ENCODE assay signal across 18 cellular contexts in genomic region chr9:7592321-7593319, GRCh38.
DNase-seq lines count a peak whose midpoint lies in the region; ATAC-seq and TF ChIP-seq lines count a peak whose summit lies in the region.
"Had no signal": no experiment of that assay in that cellular context is flagged by ENCODE, and none has a peak within 500 bp of the region (broad histone marks: within the 10 kb centered on the region; RNA-seq: fewer than 3 reads in every experiment).

No MANE protein-coding gene starts in this region.

- no peaks in the 10 kb centered on the region for H3K36me3 ChIP-seq in BE2C
- H3K36me3 ChIP-seq in CD4-positive, alpha-beta memory T cell (ENCODE audit: insufficient read depth, low read length), result no peaks in the 10 kb centered on the region

- TF ChIP-seq POLR2A in lower leg skin (IDR thresholded peaks at IDR 0.05), result no peak

- H3K4me3 Mint-ChIP-seq in WTC11, result peak overlapping the region; percentile 38
- H3K4me3 Mint-ChIP-seq in CD4-positive, alpha-beta memory T cell, result no peak overlapping the region
- H3K4me3 Mint-ChIP-seq: activated CD4-positive, alpha-beta T cell treated with anti-CD3 and anti-CD28 coated beads, Interleukin-2, amount 10 ng/mL, durations not matched to agents 7 days and 5 days; activated T-cell treated with anti-CD3 and anti-CD28 coated beads, Interleukin-2, amount 50 U/mL, for 4 hours; T-helper 1 cell treated with Interleukin-12 subunit alpha and Interleukin-12 subunit beta and Interleukin-4 antibody, amounts not matched to agents 30 μg/mL and 1 μg/mL, for 36 hours had no signal

- CTCF ChIA-PET in HEK293T (lab: Yijun Ruan, JAX), result no interaction called here
- CTCF ChIA-PET in WTC11 (lab: Charles Lee), result interaction anchor here (0.5 to 1.5 kb wide), 5 partner anchors 19 to 358 kb away, joined by 3 to 5 read pairs (median 4); no protein-coding TSS in a partner anchor
- CTCF ChIA-PET in CD4-positive, alpha-beta memory T cell (lab: Charles Lee; ENCODE audit: partially characterized antibody), result no interaction called here

- 62 to 76% methylated on average over 10 of the region's 10 CpGs for WGBS in lower leg skin, 2 donors

- H3K4me3 ChIP-seq in BE2C (ENCODE audit: low read depth, low read length) (no peak overlapping the region), lower leg skin (ENCODE audit: low read depth, poor library complexity, severe bottlenecking) (no peak overlapping the region)
- H3K4me3 ChIP-seq in CD4-positive, alpha-beta memory T cell (ENCODE audit: low read length in 2 of 2), result no peak overlapping the region
- H3K4me3 ChIP-seq: lung had no signal

- no peaks in the 10 kb centered on the region for H3K27me3 ChIP-seq in BE2C
- H3K27me3 ChIP-seq in CD4-positive, alpha-beta memory T cell (ENCODE audit: insufficient read depth, low read length), result no peaks in the 10 kb centered on the region

- 0 out of 2 replicates have a peak, but pooled peaks have one; percentile 14 for TF ChIP-seq CTCF in BE2C (IDR thresholded peaks at IDR 0.05; ENCODE audit: low read depth, low read length)
- TF ChIP-seq CTCF in WTC11 (IDR thresholded peaks at IDR 0.05), result peak; percentile 26
- no peak for TF ChIP-seq CTCF in lower leg skin (IDR thresholded peaks at IDR 0.05)

- H3K4me1 ChIP-seq in BE2C, result no peaks in the 10 kb centered on the region
- H3K4me1 ChIP-seq in CD4-positive, alpha-beta memory T cell (ENCODE audit: insufficient read depth, low read length), result no peaks in the 10 kb centered on the region
- H3K4me1 ChIP-seq: Caco-2 had no signal

- no peak overlapping the region for H3K27ac Mint-ChIP-seq in WTC11
- no peak overlapping the region for H3K27ac Mint-ChIP-seq in CD4-positive, alpha-beta memory T cell
- H3K27ac Mint-ChIP-seq: activated CD4-positive, alpha-beta T cell treated with anti-CD3 and anti-CD28 coated beads, Interleukin-2, amount 10 ng/mL, durations not matched to agents 7 days and 5 days; T-helper 1 cell treated with Interleukin-12 subunit alpha and Interleukin-12 subunit beta and Interleukin-4 antibody, amounts not matched to agents 30 μg/mL and 1 μg/mL, for 36 hours had no signal

- no peaks in the 10 kb centered on the region for H3K27me3 Mint-ChIP-seq in WTC11 (ENCODE audit: low read depth)
- H3K27me3 Mint-ChIP-seq in CD4-positive, alpha-beta memory T cell, result no peaks in the 10 kb centered on the region

- H3K9me3 Mint-ChIP-seq in WTC11, result 0 out of 2 replicates have a peak, but pooled peaks cover 4% of the 10 kb centered on the region
- peaks cover 5 to 31% (median 21%) of the 10 kb centered on the region in 8 donors for H3K9me3 Mint-ChIP-seq in CD4-positive, alpha-beta memory T cell

- ATAC-seq in WTC11, result peak; percentile 97
- no peak for ATAC-seq in left cardiac atrium
- ATAC-seq: activated T-cell treated with anti-CD3 and anti-CD28 coated beads, Interleukin-2, amount 50 U/mL, for 4 hours; esophagus mucosa had no signal

- intact Hi-C loops in lower leg skin (cut with DNase I; ENCODE audit: low total_unique reads), result no loop called here
- intact Hi-C loops in CD4-positive, alpha-beta memory T cell (cut with micrococcal nuclease), result no loop called here
- intact Hi-C loops in left cardiac atrium (cut with DNase I), result no loop called here

- DNase-seq in BE2C, result no peak
- peak; percentile 12 for DNase-seq in HEK293T (ENCODE audit: extremely low spot score)
- no peak for DNase-seq in WTC11 (ENCODE audit: low spot score)
- peak; percentile 34 for DNase-seq in iPS-NIHi11 (ENCODE audit: low spot score)
- no peak for DNase-seq in lower leg skin (ENCODE audit: low spot score in 2 of 2)
- no peak for DNase-seq in CD4-positive, alpha-beta memory T cell
- no peak for DNase-seq in putamen (ENCODE audit: low spot score)
- no peak for DNase-seq in left cardiac atrium
- DNase-seq: activated CD4-positive, alpha-beta T cell treated with anti-CD3 and anti-CD28 coated beads, Interleukin-2, amount 10 ng/mL, durations not matched to agents 7 days and 5 days; activated T-cell treated with anti-CD3 and anti-CD28 coated beads, Interleukin-2, amount 50 U/mL, for 4 hours; KBM-7; NCI-H146; NCI-H510A treated with DMSO at 0.1 percent for 48 hours; nucleus accumbens had no signal

- POLR2A ChIA-PET in HEK293T (lab: Yijun Ruan, JAX) (no interaction called here), WTC11 (lab: Charles Lee) (no interaction called here)
- POLR2A ChIA-PET in CD4-positive, alpha-beta memory T cell (lab: Charles Lee; ENCODE audit: partially characterized antibody), result no interaction called here

- H3K36me3 Mint-ChIP-seq in WTC11, result no peaks in the 10 kb centered on the region
- H3K36me3 Mint-ChIP-seq in CD4-positive, alpha-beta memory T cell, result peaks cover 4 to 18% of the 10 kb centered on the region in 2 donors

- no peak overlapping the region for H3K27ac ChIP-seq in CD4-positive, alpha-beta memory T cell (ENCODE audit: low read depth, low read length)

- peaks cover 13% of the 10 kb centered on the region for H3K4me1 Mint-ChIP-seq in WTC11
- H3K4me1 Mint-ChIP-seq in CD4-positive, alpha-beta memory T cell, result peaks cover 0 to 3% (median 0%) of the 10 kb centered on the region in 4 donors

- no peaks in the 10 kb centered on the region for H3K9me3 ChIP-seq in BE2C
- no peaks in the 10 kb centered on the region for H3K9me3 ChIP-seq in CD4-positive, alpha-beta memory T cell (ENCODE audit: control insufficient read depth in 1 of 2, low read length in 2 of 2)
- H3K9me3 ChIP-seq: Caco-2 had no signal

TF ChIP-seq in HEK293T, 16 proteins besides CTCF, POLR2A, EP300 and RAD21:
- TF ChIP-seq SP1 (IDR thresholded peaks at IDR 0.05) (no peak), TARDBP (IDR thresholded peaks at IDR 0.05) (no peak), NFRKB (IDR thresholded peaks at IDR 0.05) (no peak), ELF4 (IDR thresholded peaks at IDR 0.05) (no peak), CTBP1 (IDR thresholded peaks at IDR 0.05; ENCODE audit: borderline replicate concordance) (no peak), BHLHE40 (IDR thresholded peaks at IDR 0.05; ENCODE audit: borderline replicate concordance) (no peak), FOXK2 (IDR thresholded peaks at IDR 0.05) (no peak), PKNOX1 (IDR thresholded peaks at IDR 0.05) (no peak), LEF1 (IDR thresholded peaks at IDR 0.05; ENCODE audit: borderline replicate concordance) (no peak)

TF ChIP-seq in WTC11, 78 proteins besides CTCF, POLR2A, EP300 and RAD21:
- TF ChIP-seq EMX1 (CRISPR knock-in tag; IDR thresholded peaks at IDR 0.05) (no peak), PRRX2 (CRISPR knock-in tag; IDR thresholded peaks at IDR 0.05) (no peak)

Comparison
In these comparisons a context has a peak if more than half of its experiments do, and no peak if none do; other contexts are left out.
1. DNase-seq: peak in HEK293T (single experiment) and iPS-NIHi11 (single experiment); none in BE2C (single experiment), WTC11 (single experiment), lower leg skin (0 of 2), CD4-positive, alpha-beta memory T cell (0 of 5), putamen (single experiment) and left cardiac atrium (single experiment).
2. CTCF ChIP-seq: peak in BE2C (single experiment) and WTC11 (single experiment); none in lower leg skin (0 of 3).